30 cellular contexts compared by ENCODE assay signal in genomic region chr9:137570566-137570965, GRCh38.
"Had no signal": no experiment of that assay in that cellular context is flagged by ENCODE, and none has a peak within 500 bp of the region (broad histone marks: within the 10 kb centered on the region; RNA-seq: fewer than 3 reads in every experiment).

No MANE protein-coding gene starts in this region.

- H3K27me3 ChIP-seq: adrenal gland, brain microvascular endothelial cell, ovary, tibial nerve had no signal

- H3K9me3 Mint-ChIP-seq: activated CD8-positive, alpha-beta T cell treated with anti-CD3 and anti-CD28 coated beads for 36 hours; activated naive CD4-positive, alpha-beta T cell treated with anti-CD3 and anti-CD28 coated beads for 36 hours; activated naive CD8-positive, alpha-beta T cell treated with anti-CD3 and anti-CD28 coated beads for 36 hours; activated T-cell treated with anti-CD3 and anti-CD28 coated beads, Interleukin-2, amount 50 U/mL, for 72 hours; immature natural killer cell; mesothelial cell of epicardium; natural killer cell treated with Interleukin-12 subunit alpha and Interleukin-12 subunit beta and Interleukin-15 and Interleukin-18, amount 100 ng/mL, for 72 hours; stimulated activated effector memory CD8-positive, alpha-beta T cell treated with anti-CD3 and anti-CD28 coated beads, Interleukin-12 subunit alpha, Interleukin-12 subunit beta, amount 100 ng/mL, for 72 hours had no signal

- H3K36me3 ChIP-seq: ovary had no signal

- H3K4me1 ChIP-seq: adrenal gland, prostate gland had no signal

- H3K4me3 ChIP-seq: adrenal gland, ovary, prostate gland, skin epidermis, tibial nerve had no signal

- H3K27me3 Mint-ChIP-seq: activated CD8-positive, alpha-beta T cell treated with anti-CD3 and anti-CD28 coated beads for 36 hours; activated naive CD8-positive, alpha-beta T cell treated with anti-CD3 and anti-CD28 coated beads for 36 hours; natural killer cell treated with Interleukin-12 subunit alpha and Interleukin-12 subunit beta and Interleukin-15 and Interleukin-18, amount 100 ng/mL, for 72 hours; T-helper 17 cell had no signal

- ATAC-seq: activated CD8-positive, alpha-beta T cell treated with anti-CD3 and anti-CD28 coated beads for 36 hours; activated T-cell treated with anti-CD3 and anti-CD28 coated beads, Interleukin-2, amount 50 U/mL, for 72 hours; esophagus mucosa; natural killer cell treated with Interleukin-12 subunit alpha and Interleukin-12 subunit beta and Interleukin-15 and Interleukin-18, amount 100 ng/mL, for 72 hours; sciatic nerve; stimulated activated effector memory CD8-positive, alpha-beta T cell treated with anti-CD3 and anti-CD28 coated beads, Interleukin-12 subunit alpha, Interleukin-12 subunit beta, amount 100 ng/mL, for 72 hours; T-helper 17 cell had no signal

- H3K9me3 ChIP-seq: adrenal gland, ovary, prostate gland, tibial nerve had no signal

- DNase-seq: activated CD4-positive, alpha-beta T cell treated with anti-CD3 and anti-CD28 coated beads, Interleukin-2, amount 50 U/mL, for 1 hour; activated CD4-positive, CD25-positive, alpha-beta regulatory T cell treated with anti-CD3 and anti-CD28 coated beads, Interleukin-2, amount 50 U/mL, for 72 hours; activated CD8-positive, alpha-beta T cell treated with anti-CD3 and anti-CD28 coated beads for 36 hours; activated effector memory CD4-positive, alpha-beta T cell treated with anti-CD3 and anti-CD28 coated beads, Interleukin-2, amount 50 U/mL, for 16 hours; activated naive CD4-positive, alpha-beta T cell treated with anti-CD3 and anti-CD28 coated beads for 36 hours; activated naive CD8-positive, alpha-beta T cell treated with anti-CD3 and anti-CD28 coated beads for 36 hours; activated T-cell treated with anti-CD3 and anti-CD28 coated beads for 4 hours; activated T-cell treated with anti-CD3 and anti-CD28 coated beads, Interleukin-2, amount 50 U/mL, for 72 hours; adrenal gland; aorta; brain microvascular endothelial cell; foreskin fibroblast; head of caudate nucleus; hippocampal formation; immature natural killer cell; ovary; retina; stimulated activated CD4-positive, alpha-beta T cell treated with anti-CD3 and anti-CD28 coated beads, Interleukin-12 subunit alpha, Interleukin-12 subunit beta, amount 100 ng/mL, for 4 hours; stimulated activated CD4-positive, alpha-beta T cell treated with anti-CD3 and anti-CD28 coated beads, Interleukin-4, amount 100 ng/mL, for 24 hours; SW 1271; T-helper 17 cell; T1000 had no signal

- H3K27ac ChIP-seq: adrenal gland, brain microvascular endothelial cell, ovary, prostate gland, skin epidermis, tibial nerve had no signal

- H3K4me1 Mint-ChIP-seq: mesothelial cell of epicardium had no signal

- H3K27ac Mint-ChIP-seq: activated CD8-positive, alpha-beta T cell treated with anti-CD3 and anti-CD28 coated beads for 36 hours; activated naive CD4-positive, alpha-beta T cell treated with anti-CD3 and anti-CD28 coated beads for 36 hours; activated T-cell treated with anti-CD3 and anti-CD28 coated beads, Interleukin-2, amount 50 U/mL, for 72 hours; mesothelial cell of epicardium; natural killer cell treated with Interleukin-12 subunit alpha and Interleukin-12 subunit beta and Interleukin-15 and Interleukin-18, amount 100 ng/mL, for 72 hours; stimulated activated effector memory CD8-positive, alpha-beta T cell treated with anti-CD3 and anti-CD28 coated beads, Interleukin-12 subunit alpha, Interleukin-12 subunit beta, amount 100 ng/mL, for 72 hours; T-helper 17 cell had no signal

- H3K4me3 Mint-ChIP-seq: activated CD8-positive, alpha-beta T cell treated with anti-CD3 and anti-CD28 coated beads for 36 hours; activated naive CD4-positive, alpha-beta T cell treated with anti-CD3 and anti-CD28 coated beads for 36 hours; activated naive CD8-positive, alpha-beta T cell treated with anti-CD3 and anti-CD28 coated beads for 36 hours; activated T-cell treated with anti-CD3 and anti-CD28 coated beads, Interleukin-2, amount 50 U/mL, for 72 hours; immature natural killer cell; mesothelial cell of epicardium; natural killer cell treated with Interleukin-12 subunit alpha and Interleukin-12 subunit beta and Interleukin-15 and Interleukin-18, amount 100 ng/mL, for 72 hours; stimulated activated effector memory CD8-positive, alpha-beta T cell treated with anti-CD3 and anti-CD28 coated beads, Interleukin-12 subunit alpha, Interleukin-12 subunit beta, amount 100 ng/mL, for 72 hours; T-helper 17 cell had no signal
